Comparison of ENCODE assay signal across 10 cellular contexts in genomic region chr20:51396365-51396909, GRCh38.
"Had no signal": no experiment of that assay in that cellular context is flagged by ENCODE, and none has a peak within 500 bp of the region (broad histone marks: within the 10 kb centered on the region; RNA-seq: fewer than 3 reads in every experiment).

No MANE protein-coding gene starts in this region.

- H3K9me3 ChIP-seq: ovary, upper lobe of left lung had no signal

- H3K27me3 ChIP-seq: ovary, upper lobe of left lung had no signal

- H3K4me3 Mint-ChIP-seq: dendritic cell treated with granulocyte-macrophage colony-stimulating factor and Interleukin-4, amounts not matched to agents 40 ng/mL and 50 ng/mL, for 4 days; neural crest cell had no signal

- H3K27ac Mint-ChIP-seq: dendritic cell treated with granulocyte-macrophage colony-stimulating factor and Interleukin-4, amounts not matched to agents 40 ng/mL and 50 ng/mL, for 4 days had no signal

- H3K36me3 ChIP-seq: ovary, upper lobe of left lung had no signal

- H3K27ac ChIP-seq: upper lobe of left lung had no signal

- H3K4me3 ChIP-seq: ovary, skin epidermis, upper lobe of left lung had no signal

- DNase-seq: activated CD4-positive, alpha-beta T cell treated with anti-CD3 and anti-CD28 coated beads, Interleukin-2, amount 50 U/mL, for 48 hours; activated CD8-positive, alpha-beta memory T cell treated with anti-CD3 and anti-CD28 coated beads, Interleukin-2, amount 50 U/mL, for 48 hours; activated naive CD4-positive, alpha-beta T cell treated with Interleukin-2 at 50 U/mL for 16 hours; left colon; mesendoderm; ovary; upper lobe of left lung had no signal

- H3K9me3 Mint-ChIP-seq: dendritic cell treated with granulocyte-macrophage colony-stimulating factor and Interleukin-4, amounts not matched to agents 40 ng/mL and 50 ng/mL, for 4 days; neural crest cell had no signal

- ATAC-seq: left colon had no signal
